ENCODE assay signal across 8 cellular contexts in genomic region chr16:2905241-2905987, GRCh38. TPM values are rescaled to one million over a fixed set of nuclear protein-coding genes. Genes with fewer than 3 reads are reported as not detected.
DNase-seq lines count a peak whose midpoint lies in the region; ATAC-seq and TF ChIP-seq lines count a peak whose summit lies in the region.

No MANE protein-coding gene starts in this region.

- peak overlapping the region; percentile 71 for H3K4me2 ChIP-seq in Loucy (ENCODE audit: low read depth, low read length, poor library complexity, severe bottlenecking)

- TF ChIP-seq CTCF in Loucy (conservative IDR thresholded peaks at IDR 0.05; ENCODE audit: low read length) (no peak), foreskin keratinocyte (conservative IDR thresholded peaks at IDR 0.05) (no peak), neural crest cell (conservative IDR thresholded peaks at IDR 0.05) (no peak)

- H3K4me1 ChIP-seq in Loucy (ENCODE audit: insufficient read depth, low read length, poor library complexity, severe bottlenecking) = peaks cover 3% of the 10 kb centered on the region
- H3K4me1 ChIP-seq in foreskin keratinocyte = no peaks in the 10 kb centered on the region
- peaks cover 19% of the 10 kb centered on the region for H3K4me1 ChIP-seq in stomach smooth muscle (ENCODE audit: control insufficient read depth, insufficient read depth, low read length)

- H3K4me3 ChIP-seq in Loucy (ENCODE audit: low read length, poor library complexity, severe bottlenecking) = peak overlapping the region; percentile 89
- H3K4me3 ChIP-seq in stomach smooth muscle (ENCODE audit: low read length in 2 of 2) = peak overlapping the region; percentile 77 to 92

- no peaks in the 10 kb centered on the region for H4K20me1 ChIP-seq in Loucy (ENCODE audit: insufficient read depth, low read length, poor library complexity, severe bottlenecking)

- peaks cover 5% of the 10 kb centered on the region for H3K9me3 Mint-ChIP-seq in neural crest cell

- H2AFZ ChIP-seq in Loucy (ENCODE audit: low read length) = no peak overlapping the region

- H3K27me3 ChIP-seq in Loucy (ENCODE audit: insufficient read depth, low read length, poor library complexity, severe bottlenecking) = no peaks in the 10 kb centered on the region
- no peaks in the 10 kb centered on the region for H3K27me3 ChIP-seq in foreskin keratinocyte
- no peaks in the 10 kb centered on the region for H3K27me3 ChIP-seq in stomach smooth muscle (ENCODE audit: control insufficient read depth in 1 of 2, insufficient read depth in 2 of 2, low read length in 2 of 2)

- peak overlapping the region; percentile 73 for H3K27ac Mint-ChIP-seq in neural crest cell (ENCODE audit: unreplicated experiment)

- peak overlapping the region; percentile 92 for H3K9ac ChIP-seq in Loucy (ENCODE audit: low read depth, low read length, poor library complexity, severe bottlenecking)
- peak overlapping the region; percentile 62 to 75 for H3K9ac ChIP-seq in stomach smooth muscle (ENCODE audit: low read length in 2 of 2)

- H3K27ac ChIP-seq in foreskin keratinocyte = peak overlapping the region; percentile 58
- H3K27ac ChIP-seq in stomach smooth muscle (ENCODE audit: low read length) = peak overlapping the region; percentile 66

- H3K27me3 Mint-ChIP-seq in neural crest cell (ENCODE audit: low read depth) = peaks cover 11% of the 10 kb centered on the region

- H3F3A ChIP-seq in Loucy (ENCODE audit: low read depth) = no peaks in the 10 kb centered on the region

- H3K79me2 ChIP-seq in Loucy (ENCODE audit: insufficient read depth, low read length) = no peaks in the 10 kb centered on the region

- H3K4me3 Mint-ChIP-seq in neural crest cell = peak overlapping the region; percentile 97

- no peaks in the 10 kb centered on the region for H3K36me3 ChIP-seq in Loucy (ENCODE audit: insufficient read depth, low read length)
- peaks cover 0 to 2% of the 10 kb centered on the region in 2 donors for H3K36me3 ChIP-seq in stomach smooth muscle (ENCODE audit: control insufficient read depth in 2 of 2, insufficient read depth in 2 of 2, low read length in 2 of 2)

- peaks cover 3% of the 10 kb centered on the region for H3K36me3 Mint-ChIP-seq in neural crest cell (ENCODE audit: low read depth)

- ATAC-seq in foreskin keratinocyte = peak; percentile 77

- peaks cover 26% of the 10 kb centered on the region for H3K4me1 Mint-ChIP-seq in neural crest cell

- H3K9me2 ChIP-seq in Loucy (replicated peaks; ENCODE audit: low read depth, low read length) = no peaks in the 10 kb centered on the region

- H3K9me3 ChIP-seq in Loucy (ENCODE audit: insufficient read depth, low read depth, low read length) = no peaks in the 10 kb centered on the region
- H3K9me3 ChIP-seq in stomach smooth muscle (ENCODE audit: control insufficient read depth in 2 of 2, low read length in 2 of 2) = no peaks in the 10 kb centered on the region

- DNase-seq in EH (ENCODE audit: low read depth) (peak; percentile 100), GOT3 (lab: John Stamatoyannopoulos, UW) (peak; percentile 98), SHP77 (lab: John Stamatoyannopoulos, UW) (peak; percentile 96 to 97), activated gamma-delta T cell treated with Interleukin-2 at 50 U/mL for 16 hours (peak; percentile 81), foreskin keratinocyte (peak; percentile 96 to 98), neural crest cell (ENCODE audit: low read depth, low spot score) (peak; percentile 97)

RNA-seq across cellular contexts. Expression of gene FLYWCH1, which starts 6.3 kb away (rescaled TPM):
- total RNA-seq in foreskin keratinocyte = 28.5 and 29.7 TPM in 2 replicates
- 35.4 and 43.9 TPM in 2 replicates for polyA plus RNA-seq in foreskin keratinocyte
- 26.4 and 26.7 TPM in 2 replicates for total RNA-seq in neural crest cell

RNA-seq across cellular contexts. Expression of gene FLYWCH2, which starts 22.4 kb away (rescaled TPM):
- total RNA-seq in foreskin keratinocyte (36.1 and 38.4 TPM in 2 replicates), neural crest cell (32.3 and 32.4 TPM in 2 replicates)
- 44.5 and 48.4 TPM in 2 replicates for polyA plus RNA-seq in foreskin keratinocyte

RNA-seq across cellular contexts. Expression of gene PRSS22, which starts 47.4 kb away (rescaled TPM):
- total RNA-seq in foreskin keratinocyte (1.3 and 2.1 TPM in 2 replicates), neural crest cell (not detected in 2 replicates)
- polyA plus RNA-seq in foreskin keratinocyte = 2.2 and 2.5 TPM in 2 replicates

RNA-seq across cellular contexts. Expression of gene KREMEN2, which starts 58.7 kb away (rescaled TPM):
- 8.5 and 12.0 TPM in 2 replicates for total RNA-seq in foreskin keratinocyte
- polyA plus RNA-seq in foreskin keratinocyte = 10.7 and 14.5 TPM in 2 replicates
- total RNA-seq in neural crest cell = 1.0 TPM in 2 replicates

Comparison
In these comparisons a context has a peak if more than half of its experiments do, and no peak if none do; other contexts are left out.
1. Peak in every context shown above with its lines: DNase-seq, ATAC-seq, H3K4me3 ChIP-seq and H3K27ac ChIP-seq.